In the genomic region with DNA sequence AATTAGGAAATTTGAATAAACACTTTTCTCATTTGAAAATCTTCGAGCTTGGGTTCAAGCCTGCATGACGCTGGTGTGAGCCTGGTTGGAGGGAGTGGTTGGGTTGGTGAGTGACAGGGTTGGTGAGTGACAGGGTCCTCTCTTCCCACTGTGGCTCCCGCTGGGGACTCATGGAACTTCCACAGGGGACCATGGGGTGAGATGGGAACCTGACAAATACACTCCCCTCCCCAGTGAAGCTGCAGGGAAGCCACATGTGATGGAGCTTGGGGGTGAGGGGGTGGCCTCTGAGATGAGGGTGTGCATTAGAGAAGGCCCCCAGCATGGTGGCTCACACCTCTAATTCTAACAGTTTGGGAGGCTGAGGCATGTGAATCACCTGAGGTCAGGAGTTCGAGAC, we compare ENCODE assay signal across 35 cellular contexts.
"Had no signal": no experiment of that assay in that cellular context is flagged by ENCODE, and none has a peak within 500 bp of the region (broad histone marks: within the 10 kb centered on the region; RNA-seq: fewer than 3 reads in every experiment).

No MANE protein-coding gene starts in this region.

- H3K4me1 ChIP-seq: ascending aorta, Peyer's patch had no signal

- H3K27ac ChIP-seq: ascending aorta, cardiac muscle cell, Peyer's patch, VCaP had no signal

- H3K9me3 Mint-ChIP-seq: activated B cell treated with CpG ODN at 0.5 μM for 24 hours; activated CD4-positive, alpha-beta memory T cell treated with anti-CD3 and anti-CD28 coated beads, Interleukin-2, amount 10 ng/mL, durations not matched to agents 7 days and 5 days; activated naive CD4-positive, alpha-beta T cell treated with anti-CD3 and anti-CD28 coated beads, Interleukin-2, amount 50 U/mL, for 24 hours; activated naive CD8-positive, alpha-beta T cell treated with anti-CD3 and anti-CD28 coated beads, Interleukin-2, amount 10 ng/mL, durations not matched to agents 7 days and 5 days; T-cell had no signal

- ATAC-seq: activated CD8-positive, alpha-beta memory T cell treated with anti-CD3 and anti-CD28 coated beads, Interleukin-2, amount 10 ng/mL, durations not matched to agents 7 days and 5 days; K562; PC-3; SK-N-SH treated with all-trans-retinoic acid at 6 μM for 48 hours; T-cell; T-helper 17 cell had no signal

- DNase-seq: activated B cell treated with CpG ODN at 0.5 μM for 24 hours; activated CD4-positive, alpha-beta memory T cell treated with anti-CD3 and anti-CD28 coated beads, Interleukin-2, amount 10 ng/mL, durations not matched to agents 7 days and 5 days; activated CD4-positive, alpha-beta T cell treated with anti-CD3 and anti-CD28 coated beads for 4 hours; activated CD4-positive, CD25-positive, alpha-beta regulatory T cell treated with anti-CD3 and anti-CD28 coated beads, Interleukin-2, amount 50 U/mL, for 72 hours; activated CD8-positive, alpha-beta memory T cell treated with anti-CD3 and anti-CD28 coated beads for 24 hours; activated CD8-positive, alpha-beta memory T cell treated with anti-CD3 and anti-CD28 coated beads, Interleukin-2, amount 10 ng/mL, durations not matched to agents 7 days and 5 days; activated CD8-positive, alpha-beta memory T cell treated with anti-CD3 and anti-CD28 coated beads, Interleukin-2, amount 50 U/mL, for 48 hours; activated gamma-delta T cell; activated naive CD4-positive, alpha-beta T cell treated with Interleukin-2 at 50 U/mL for 16 hours; activated naive CD8-positive, alpha-beta T cell treated with anti-CD3 and anti-CD28 coated beads, Interleukin-2, amount 10 ng/mL, durations not matched to agents 7 days and 5 days; activated T-cell treated with anti-CD3 and anti-CD28 coated beads, Interleukin-2, amount 50 U/mL, for 48 hours; amygdala; NCI-H1092 treated with DMSO at 0.1 percent for 48 hours; NCI-H1417; NCI-H146; NCI-H187; NCI-H2029 treated with DMSO at 0.1 percent for 48 hours; NCI-H2107; NCI-H2171; NCI-H510A; NCI-H526; NCI-H748 treated with DMSO at 0.1 percent for 48 hours; NK-92 treated with Interleukin-12 subunit alpha and Interleukin-12 subunit beta, amount 100 ng/mL, for 24 hours; PC-3; Peyer's patch; RPMI8226; SIG-M5; T-cell; T-helper 17 cell had no signal

- H3K4me1 Mint-ChIP-seq: activated B cell treated with CpG ODN at 0.5 μM for 24 hours; activated CD4-positive, alpha-beta memory T cell treated with anti-CD3 and anti-CD28 coated beads, Interleukin-2, amount 10 ng/mL, durations not matched to agents 7 days and 5 days; activated CD8-positive, alpha-beta memory T cell treated with anti-CD3 and anti-CD28 coated beads, Interleukin-2, amount 10 ng/mL, durations not matched to agents 7 days and 5 days; activated naive CD4-positive, alpha-beta T cell treated with anti-CD3 and anti-CD28 coated beads, Interleukin-2, amount 50 U/mL, for 24 hours; activated naive CD8-positive, alpha-beta T cell treated with anti-CD3 and anti-CD28 coated beads, Interleukin-2, amount 10 ng/mL, durations not matched to agents 7 days and 5 days; T-cell; T-helper 17 cell had no signal

- H3K27me3 ChIP-seq: ascending aorta, cardiac muscle cell, Peyer's patch had no signal

- H3K4me3 ChIP-seq: ascending aorta, cardiac muscle cell, K562, Peyer's patch had no signal

- H3K27me3 Mint-ChIP-seq: activated naive CD4-positive, alpha-beta T cell treated with anti-CD3 and anti-CD28 coated beads, Interleukin-2, amount 50 U/mL, for 24 hours; T-cell had no signal

- H3K4me3 Mint-ChIP-seq: activated B cell treated with CpG ODN at 0.5 μM for 24 hours; activated CD4-positive, alpha-beta memory T cell treated with anti-CD3 and anti-CD28 coated beads, Interleukin-2, amount 10 ng/mL, durations not matched to agents 7 days and 5 days; activated CD8-positive, alpha-beta memory T cell treated with anti-CD3 and anti-CD28 coated beads, Interleukin-2, amount 10 ng/mL, durations not matched to agents 7 days and 5 days; activated naive CD4-positive, alpha-beta T cell treated with anti-CD3 and anti-CD28 coated beads, Interleukin-2, amount 50 U/mL, for 24 hours; activated naive CD8-positive, alpha-beta T cell treated with anti-CD3 and anti-CD28 coated beads, Interleukin-2, amount 10 ng/mL, durations not matched to agents 7 days and 5 days; T-cell; T-helper 17 cell had no signal

- H3K27ac Mint-ChIP-seq: activated B cell treated with CpG ODN at 0.5 μM for 24 hours; activated CD4-positive, alpha-beta memory T cell treated with anti-CD3 and anti-CD28 coated beads, Interleukin-2, amount 10 ng/mL, durations not matched to agents 7 days and 5 days; activated CD8-positive, alpha-beta memory T cell treated with anti-CD3 and anti-CD28 coated beads, Interleukin-2, amount 10 ng/mL, durations not matched to agents 7 days and 5 days; activated naive CD4-positive, alpha-beta T cell treated with anti-CD3 and anti-CD28 coated beads, Interleukin-2, amount 50 U/mL, for 24 hours; activated naive CD8-positive, alpha-beta T cell treated with anti-CD3 and anti-CD28 coated beads, Interleukin-2, amount 10 ng/mL, durations not matched to agents 7 days and 5 days; T-helper 17 cell had no signal

- H3K9me3 ChIP-seq: ascending aorta, Peyer's patch had no signal

- H3K36me3 ChIP-seq: ascending aorta, cardiac muscle cell, Peyer's patch had no signal

- H3K36me3 Mint-ChIP-seq: activated CD8-positive, alpha-beta memory T cell treated with anti-CD3 and anti-CD28 coated beads, Interleukin-2, amount 10 ng/mL, durations not matched to agents 7 days and 5 days; activated naive CD4-positive, alpha-beta T cell treated with anti-CD3 and anti-CD28 coated beads, Interleukin-2, amount 50 U/mL, for 24 hours; activated naive CD8-positive, alpha-beta T cell treated with anti-CD3 and anti-CD28 coated beads, Interleukin-2, amount 10 ng/mL, durations not matched to agents 7 days and 5 days; T-cell had no signal
